Comparison of ENCODE assay signal across 8 cellular contexts in genomic region chr3:168620854-168621253, GRCh38.
DNase-seq lines count a peak whose midpoint lies in the region; ATAC-seq and TF ChIP-seq lines count a peak whose summit lies in the region.

No MANE protein-coding gene starts in this region.

- H4K20me1 ChIP-seq in SU-DHL-6 (ENCODE audit: low read depth, low read length) = no peaks in the 10 kb centered on the region

- TF ChIP-seq EP300 in Ishikawa (IDR thresholded peaks at IDR 0.05; ENCODE audit: borderline replicate concordance) = no peak

- peak; percentile 86 for TF ChIP-seq RAD21 in Ishikawa (IDR thresholded peaks at IDR 0.05; ENCODE audit: low read depth)

- no peak overlapping the region for H3K27ac ChIP-seq in SU-DHL-6 (ENCODE audit: low read depth, low read length)

- no peaks in the 10 kb centered on the region for H3K9me3 ChIP-seq in SU-DHL-6 (ENCODE audit: insufficient read depth, low read length)

- H3K79me2 ChIP-seq in SU-DHL-6 (ENCODE audit: insufficient read depth, low read length) = no peaks in the 10 kb centered on the region

- DNase-seq in ACHN = peak; percentile 34
- peak; percentile 80 for DNase-seq in iPS-NIHi7 (ENCODE audit: extremely low spot score)
- no peak for DNase-seq in foreskin melanocyte
- no peak for DNase-seq in T1000 (lab: John Stamatoyannopoulos, UW)

- ATAC-seq in GM19023 (IDR thresholded peaks at IDR 0.05; ENCODE audit: unreplicated experiment) (peak; percentile 80), GM21737 (IDR thresholded peaks at IDR 0.05; ENCODE audit: unreplicated experiment) (no peak)

- no peaks in the 10 kb centered on the region for H3K9me2 ChIP-seq in SU-DHL-6 (replicated peaks; ENCODE audit: insufficient read depth, low read length)

- no peaks in the 10 kb centered on the region for H3F3A ChIP-seq in SU-DHL-6 (ENCODE audit: insufficient read depth)

- in situ Hi-C loops in ACHN (cut with HindIII; ENCODE audit: low pct_ligation_motif_present, low pct_unique_long_range_greater_than_20kb, low sequenced_read_pairs) = no loop called here

- no peaks in the 10 kb centered on the region for H3K36me3 ChIP-seq in SU-DHL-6 (ENCODE audit: low read length)

- H2AFZ ChIP-seq in SU-DHL-6 (ENCODE audit: low read depth, low read length, severe bottlenecking) = no peak overlapping the region

- H3K4me2 ChIP-seq in SU-DHL-6 (ENCODE audit: low read depth, low read length, poor library complexity, severe bottlenecking) = no peak overlapping the region

- no peak overlapping the region for H3K4me3 ChIP-seq in SU-DHL-6 (ENCODE audit: insufficient read depth, low read length, poor library complexity, severe bottlenecking)

- no peaks in the 10 kb centered on the region for H3K27me3 ChIP-seq in SU-DHL-6 (ENCODE audit: low read length)

- TF ChIP-seq CTCF in SU-DHL-6 (IDR thresholded peaks at IDR 0.05; ENCODE audit: insufficient read depth, low read length, poor library complexity, severe bottlenecking) = peak; percentile 20

- no peak overlapping the region for H3K9ac ChIP-seq in SU-DHL-6 (ENCODE audit: low read length)

TF ChIP-seq in Ishikawa, 13 proteins besides CTCF, POLR2A, EP300 and RAD21:
- TF ChIP-seq YY1 (IDR thresholded peaks at IDR 0.05; ENCODE audit: low read depth) = no peak
- TF ChIP-seq USF1 (IDR thresholded peaks at IDR 0.05) = no peak
- no peak for TF ChIP-seq MAX (IDR thresholded peaks at IDR 0.05)
- no peak for TF ChIP-seq REST (IDR thresholded peaks at IDR 0.05; ENCODE audit: low read depth)
- no peak for TF ChIP-seq FOXM1 (IDR thresholded peaks at IDR 0.05; ENCODE audit: borderline replicate concordance, low read depth)
- no peak for TF ChIP-seq CEBPB (IDR thresholded peaks at IDR 0.05)
- TF ChIP-seq TCF12 (IDR thresholded peaks at IDR 0.05; ENCODE audit: low read depth) = no peak
- no peak for TF ChIP-seq TAF1 (IDR thresholded peaks at IDR 0.05; ENCODE audit: low read depth)
- no peak for TF ChIP-seq CREB1 (IDR thresholded peaks at IDR 0.05; ENCODE audit: low read depth)
- TF ChIP-seq ZBTB7A (IDR thresholded peaks at IDR 0.05; ENCODE audit: low read depth) = no peak
- no peak for TF ChIP-seq NFIC (IDR thresholded peaks at IDR 0.05)
- no peak for TF ChIP-seq TEAD4 (IDR thresholded peaks at IDR 0.05)

Comparison
In these comparisons a context has a peak if more than half of its experiments do, and no peak if none do; other contexts are left out.
1. DNase-seq: peak in ACHN (single experiment) and iPS-NIHi7 (single experiment); none in foreskin melanocyte (single experiment) and T1000 (single experiment).